In the genomic region with DNA sequence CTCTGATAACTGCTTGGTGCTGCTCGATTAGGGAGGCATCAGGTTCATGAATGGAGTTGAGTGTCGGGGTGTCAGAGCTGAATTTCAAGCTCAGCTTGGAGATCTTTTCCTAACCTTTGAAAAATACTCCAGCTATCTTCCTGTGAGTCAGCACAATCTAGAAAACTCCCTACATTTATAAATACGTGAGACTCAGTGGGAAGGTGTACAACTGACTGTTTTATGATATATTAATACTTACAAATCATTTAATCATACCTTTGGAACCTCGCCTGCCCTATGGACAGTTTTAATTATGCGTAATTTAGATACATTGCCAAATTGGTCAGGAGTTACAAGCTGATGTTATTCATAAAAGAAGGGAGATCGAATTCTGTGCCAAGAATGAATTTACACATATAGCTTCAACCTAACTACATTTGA, we compare ENCODE assay signal across 8 cellular contexts.
DNase-seq lines count a peak whose midpoint lies in the region; ATAC-seq and TF ChIP-seq lines count a peak whose summit lies in the region.

No MANE protein-coding gene starts in this region.

- H3K9me3 ChIP-seq in ES-I3 (ENCODE audit: control insufficient read depth, insufficient read depth, low read length), result no peaks in the 10 kb centered on the region
- H3K9me3 ChIP-seq in duodenal mucosa (ENCODE audit: control insufficient read depth in 1 of 2, low read length in 2 of 2), result no peaks in the 10 kb centered on the region
- H3K9me3 ChIP-seq in neuron (ENCODE audit: low read length), result no peaks in the 10 kb centered on the region

- TF ChIP-seq CTCF in NB4 (IDR thresholded peaks at IDR 0.05; ENCODE audit: low read depth, low read length), result no peak

- peak overlapping the region; percentile 91 for H2AFZ ChIP-seq in neuron (ENCODE audit: low read depth, low read length)

- no peak for TF ChIP-seq POLR2A in NB4 (IDR thresholded peaks at IDR 0.05; ENCODE audit: extremely low read depth, insufficient read length)

- peak overlapping the region; percentile 96 for H3K9ac ChIP-seq in ES-I3 (ENCODE audit: low read depth, low read length)
- H3K9ac ChIP-seq in duodenal mucosa (ENCODE audit: low read depth in 1 of 2, low read length in 2 of 2), result peak overlapping the region; percentile 87 to 93

- H3K36me3 ChIP-seq in ES-I3 (ENCODE audit: insufficient read depth, low read length) (no peaks in the 10 kb centered on the region), duodenal mucosa (ENCODE audit: control insufficient read depth in 1 of 2, insufficient read depth in 2 of 2, low read length in 2 of 2) (peaks cover 0 to 14% of the 10 kb centered on the region in 2 donors), neuron (ENCODE audit: insufficient read depth, low read length) (peaks cover 7% of the 10 kb centered on the region)

- no peak for DNase-seq in NB4 (ENCODE audit: low read depth)
- DNase-seq in AG08395 (ENCODE audit: low spot score), result no peak

- H3K27ac ChIP-seq in duodenal mucosa (ENCODE audit: low read depth, low read length), result peak overlapping the region; percentile 88

- ATAC-seq in GM21423 (IDR thresholded peaks at IDR 0.05; ENCODE audit: unreplicated experiment) (no peak), HG03432 (IDR thresholded peaks at IDR 0.05; ENCODE audit: unreplicated experiment) (no peak), GM19324 (IDR thresholded peaks at IDR 0.05; ENCODE audit: low FRiP score, unreplicated experiment) (no peak)

- H3K4me1 ChIP-seq in ES-I3 (ENCODE audit: insufficient read depth, low read length) (peaks cover 15% of the 10 kb centered on the region), duodenal mucosa (ENCODE audit: control insufficient read depth in 1 of 2, insufficient read depth in 2 of 2, low read length in 2 of 2) (peaks cover 43 to 71% of the 10 kb centered on the region in 2 donors), neuron (ENCODE audit: insufficient read depth, low read length) (peaks cover 10% of the 10 kb centered on the region)

- H3K4me3 ChIP-seq in NB4 (ENCODE audit: low read depth, low read length) (peak overlapping the region; percentile 83), duodenal mucosa (ENCODE audit: low read depth in 1 of 2, low read length in 2 of 2) (peak overlapping the region; percentile 82 to 87), neuron (ENCODE audit: low read length) (peak overlapping the region; percentile 64)

- H3K27me3 ChIP-seq in duodenal mucosa (ENCODE audit: control insufficient read depth in 1 of 2, insufficient read depth in 2 of 2, low read length in 2 of 2) (no peaks in the 10 kb centered on the region), neuron (ENCODE audit: insufficient read depth, low read length) (no peaks in the 10 kb centered on the region)
